1 cellular context compared by ENCODE assay signal in genomic region chr7:32941996-32942782, GRCh38.
A peak's percentile ranks its signal among the peaks of the same experiment; 100 is the strongest.
TF ChIP-seq lines count a peak whose summit lies in the region.

No MANE protein-coding gene starts in this region.

TF ChIP-seq in K562, 482 proteins besides CTCF, POLR2A, EP300 and RAD21 (continued from another document and continues in another):
- TF ChIP-seq ZNF407 (IDR thresholded peaks at IDR 0.05; ENCODE audit: low read depth) (no peak), ZC3H11A (IDR thresholded peaks at IDR 0.05; ENCODE audit: low read depth, low read length) (no peak), MTA3 (IDR thresholded peaks at IDR 0.05; ENCODE audit: borderline replicate concordance) (no peak), ADNP (tag; IDR thresholded peaks at IDR 0.05) (no peak), TSHZ1 (CRISPR knock-in tag; IDR thresholded peaks at IDR 0.05) (no peak), MTF1 (CRISPR knock-in tag; IDR thresholded peaks at IDR 0.05; ENCODE audit: borderline replicate concordance) (no peak), TFE3 (CRISPR knock-in tag; IDR thresholded peaks at IDR 0.05) (no peak), HOXB6 (CRISPR knock-in tag; IDR thresholded peaks at IDR 0.05; ENCODE audit: borderline replicate concordance) (no peak), NBN (IDR thresholded peaks at IDR 0.05; ENCODE audit: low read depth) (no peak), ZBTB26 (CRISPR knock-in tag; IDR thresholded peaks at IDR 0.05) (no peak), DEAF1 (CRISPR knock-in tag; IDR thresholded peaks at IDR 0.05) (no peak), ZNF699 (CRISPR knock-in tag; IDR thresholded peaks at IDR 0.05; ENCODE audit: insufficient replicate concordance) (no peak), TRIM25 (IDR thresholded peaks at IDR 0.05; ENCODE audit: borderline replicate concordance) (no peak), NRF1 (conservative IDR thresholded peaks at IDR 0.05 in 1 of 2, IDR thresholded peaks at IDR 0.05 in 1 of 2) (no peak), SNIP1 (IDR thresholded peaks at IDR 0.05; ENCODE audit: low read depth) (no peak), HLTF (IDR thresholded peaks at IDR 0.05) (no peak), HMBOX1 (IDR thresholded peaks at IDR 0.05) (no peak; the same call in 1 of the 2 replicates), CREB1 (IDR thresholded peaks at IDR 0.05) (peak; percentile 24; the same call in 1 of the 2 replicates), CREB1 (CRISPR knock-in tag; IDR thresholded peaks at IDR 0.05) (no peak), ZNF3 (CRISPR knock-in tag; IDR thresholded peaks at IDR 0.05) (no peak), KLF10 (CRISPR knock-in tag; IDR thresholded peaks at IDR 0.05) (no peak), ZBTB2 (IDR thresholded peaks at IDR 0.05) (no peak; the same call in 1 of the 2 replicates), ZNF609 (CRISPR knock-in tag; IDR thresholded peaks at IDR 0.05; ENCODE audit: borderline replicate concordance) (no peak), TAL1 (IDR thresholded peaks at IDR 0.05) (peak; percentile 42; the same call in 1 of the 2 replicates), FOSL1 (tag; conservative IDR thresholded peaks at IDR 0.05) (no peak), SMARCA5 (IDR thresholded peaks at IDR 0.05) (no peak)
